ENCODE assay signal across 17 cellular contexts in genomic region chr7:13577566-13578145, GRCh38.
DNase-seq lines count a peak whose midpoint lies in the region; ATAC-seq and TF ChIP-seq lines count a peak whose summit lies in the region.
"Had no signal": no experiment of that assay in that cellular context is flagged by ENCODE, and none has a peak within 500 bp of the region (broad histone marks: within the 10 kb centered on the region; RNA-seq: fewer than 3 reads in every experiment).

No MANE protein-coding gene starts in this region.

- no peak for TF ChIP-seq RAD21 in IMR-90 (IDR thresholded peaks at IDR 0.05; ENCODE audit: low read length)

- no peak overlapping the region for H2AK5ac ChIP-seq in IMR-90 (ENCODE audit: low read depth, low read length)

- H4K5ac ChIP-seq in IMR-90 (ENCODE audit: low read depth, low read length): no peak overlapping the region

- H4K8ac ChIP-seq in IMR-90 (ENCODE audit: low read depth in 2 of 2, low read length in 2 of 2): no peak overlapping the region

- H3K56ac ChIP-seq in IMR-90 (ENCODE audit: extremely low read depth, insufficient read depth, low read length): no peak overlapping the region

- no peaks in the 10 kb centered on the region for H3K36me3 Mint-ChIP-seq in activated T-cell treated with anti-CD3 and anti-CD28 coated beads, Interleukin-2, amount 50 U/mL, for 24 hours (ENCODE audit: low read depth)

- no peak for TF ChIP-seq CTCF in IMR-90 (conservative IDR thresholded peaks at IDR 0.05; ENCODE audit: low read depth, low read length)
- TF ChIP-seq CTCF in brain microvascular endothelial cell (IDR thresholded peaks at IDR 0.05; ENCODE audit: low read depth, low read length, missing control alignments): no peak

- no peak overlapping the region for H3K14ac ChIP-seq in IMR-90 (replicated peaks; ENCODE audit: low read depth, low read length)

- H3K9me3 ChIP-seq in IMR-90 (ENCODE audit: control insufficient read depth, insufficient read depth, low read length) (no peaks in the 10 kb centered on the region), neuron (ENCODE audit: low read length) (no peaks in the 10 kb centered on the region)

- H2BK15ac ChIP-seq in IMR-90 (ENCODE audit: low read depth, low read length): no peak overlapping the region

- H3K9ac ChIP-seq in IMR-90 (ENCODE audit: low read depth, low read length): no peak overlapping the region

- no peaks in the 10 kb centered on the region for H4K20me1 ChIP-seq in IMR-90 (ENCODE audit: insufficient read depth, low read length)

- H3K4me3 Mint-ChIP-seq in activated T-cell treated with anti-CD3 and anti-CD28 coated beads, Interleukin-2, amount 50 U/mL, for 24 hours: no peak overlapping the region
- H3K4me3 Mint-ChIP-seq: B cell; CD4-positive, alpha-beta T cell had no signal

- dilution Hi-C loops in IMR-90 (cut with HindIII; ENCODE audit: low sequenced_read_pairs, unreplicated experiment): no loop called here

- H3K4ac ChIP-seq in IMR-90 (ENCODE audit: low read depth, low read length): no peak overlapping the region

- WGBS in IMR-90 (ENCODE audit: extremely low coverage in 2 of 2, insufficient read length in 1 of 2), 2 experiments: no CpG with 5 or more reads among the region's 3 CpGs

- intact Hi-C loops in IMR-90 (cut with micrococcal nuclease): no loop called here

- H3K27ac ChIP-seq in IMR-90 (ENCODE audit: insufficient read depth, low read length) (no peak overlapping the region), brain microvascular endothelial cell (no peak overlapping the region)

- H4K91ac ChIP-seq in IMR-90 (ENCODE audit: insufficient read depth, low read depth, low read length): no peak overlapping the region

- H3K4me1 ChIP-seq in IMR-90 (ENCODE audit: control insufficient read depth, insufficient read depth, low read length): no peaks in the 10 kb centered on the region
- H3K4me1 ChIP-seq in neuron (ENCODE audit: insufficient read depth, low read length): no peaks in the 10 kb centered on the region

- no peak overlapping the region for H3K27ac Mint-ChIP-seq in activated T-cell treated with anti-CD3 and anti-CD28 coated beads, Interleukin-2, amount 50 U/mL, for 24 hours
- H3K27ac Mint-ChIP-seq: B cell; CD4-positive, alpha-beta T cell had no signal

- H3K9me1 ChIP-seq in IMR-90 (ENCODE audit: insufficient read depth, low read length): no peaks in the 10 kb centered on the region

- no peak overlapping the region for H2BK120ac ChIP-seq in IMR-90 (ENCODE audit: low read depth, low read length)

- no TSS peak for BruUV-seq in IMR-90 (replicated peaks; lab: Mats Ljungman, UMichigan)

- H3K18ac ChIP-seq in IMR-90 (ENCODE audit: low read depth, low read length): no peak overlapping the region

- H2BK5ac ChIP-seq in IMR-90 (ENCODE audit: low read depth, low read length, poor library complexity, severe bottlenecking): no peak overlapping the region

- H3K27me3 Mint-ChIP-seq in activated T-cell treated with anti-CD3 and anti-CD28 coated beads, Interleukin-2, amount 50 U/mL, for 24 hours: no peaks in the 10 kb centered on the region
- H3K27me3 Mint-ChIP-seq: B cell; CD4-positive, alpha-beta T cell had no signal

- DNase-seq in ELR (ENCODE audit: low read depth) (peak; percentile 69), IMR-90 (peak; percentile 14), brain microvascular endothelial cell (peak; percentile 38), RPMI8226 (no peak), NCI-H2081 (lab: John Stamatoyannopoulos, UW) (no peak)
- DNase-seq in activated CD4-positive, alpha-beta T cell treated with anti-CD3 and anti-CD28 coated beads for 4 hours: no peak
- no peak for DNase-seq in activated T-cell treated with anti-CD3 and anti-CD28 coated beads, Interleukin-2, amount 50 U/mL, for 24 hours
- DNase-seq: 8988T; ACHN; C1 segment of cervical spinal cord; Calu3; CD4-positive, alpha-beta T cell; DMS 273 treated with DMSO at 0.1 percent for 48 hours; H7 had no signal

- H3K4me1 Mint-ChIP-seq in activated T-cell treated with anti-CD3 and anti-CD28 coated beads, Interleukin-2, amount 50 U/mL, for 24 hours (ENCODE audit: low read depth): no peaks in the 10 kb centered on the region
- H3K4me1 Mint-ChIP-seq: B cell had no signal

- H2AFZ ChIP-seq in IMR-90 (replicated peaks; ENCODE audit: low read length, poor library complexity) (no peak overlapping the region), neuron (ENCODE audit: low read depth, low read length) (peak overlapping the region; percentile 26)

- no peak for ATAC-seq in IMR-90 (ENCODE audit: low read depth)
- ATAC-seq: GM12878 had no signal

- H3K36me3 ChIP-seq in IMR-90 (ENCODE audit: control insufficient read depth, insufficient read depth, low read length): no peaks in the 10 kb centered on the region
- no peaks in the 10 kb centered on the region for H3K36me3 ChIP-seq in brain microvascular endothelial cell (replicated peaks)
- H3K36me3 ChIP-seq in neuron (ENCODE audit: insufficient read depth, low read length): no peaks in the 10 kb centered on the region

- no peaks in the 10 kb centered on the region for H3K79me1 ChIP-seq in IMR-90 (ENCODE audit: low read depth in 1 of 2, low read length in 2 of 2)

- H3K27me3 ChIP-seq in IMR-90 (ENCODE audit: control insufficient read depth, insufficient read depth, low read length) (no peaks in the 10 kb centered on the region), brain microvascular endothelial cell (replicated peaks) (no peaks in the 10 kb centered on the region), neuron (ENCODE audit: insufficient read depth, low read length) (no peaks in the 10 kb centered on the region)

- POLR2A ChIA-PET in IMR-90 (lab: Charles Lee; ENCODE audit: unreplicated experiment): no interaction called here

- no peaks in the 10 kb centered on the region for H3K9me3 Mint-ChIP-seq in activated T-cell treated with anti-CD3 and anti-CD28 coated beads, Interleukin-2, amount 50 U/mL, for 24 hours
- H3K9me3 Mint-ChIP-seq: CD4-positive, alpha-beta T cell had no signal

- TF ChIP-seq POLR2A in IMR-90 (IDR thresholded peaks at IDR 0.05; ENCODE audit: low read depth, low read length): no peak

- H3K4me3 ChIP-seq in IMR-90 (ENCODE audit: insufficient read depth, low read depth, low read length) (no peak overlapping the region), brain microvascular endothelial cell (ENCODE audit: low read depth, low read length) (no peak overlapping the region), neuron (ENCODE audit: low read length) (no peak overlapping the region)
- H3K4me3 ChIP-seq: GM12878 had no signal

- CTCF ChIA-PET in IMR-90 (lab: Yijun Ruan, JAX): interaction anchor here (0.8 to 1.7 kb wide), 2 partner anchors 11 to 35 kb away, joined by 3 read pairs; no protein-coding TSS in a partner anchor

- in situ Hi-C loops in IMR-90 (cut with MboI; ENCODE audit: low sequenced_read_pairs) (no loop called here), brain microvascular endothelial cell (cut with HindIII; ENCODE audit: low pct_ligation_motif_present, low sequenced_read_pairs) (no loop called here)

- no peak overlapping the region for H3K23ac ChIP-seq in IMR-90 (ENCODE audit: low read depth, low read length)

- no peak overlapping the region for H2AK9ac ChIP-seq in IMR-90 (replicated peaks; ENCODE audit: low read depth, low read length, poor library complexity)

- no peak overlapping the region for H2BK20ac ChIP-seq in IMR-90 (ENCODE audit: low read depth, low read length)

- H3K4me2 ChIP-seq in IMR-90 (ENCODE audit: low read depth, low read length): no peak overlapping the region

TF ChIP-seq in IMR-90, 13 proteins besides CTCF, POLR2A, EP300 and RAD21:
- no peak for TF ChIP-seq SMC3 (IDR thresholded peaks at IDR 0.05; ENCODE audit: low read depth, low read length)
- TF ChIP-seq ELK1 (IDR thresholded peaks at IDR 0.05; ENCODE audit: borderline replicate concordance, low read depth, low read length): no peak
- TF ChIP-seq RFX5 (IDR thresholded peaks at IDR 0.05; ENCODE audit: low read depth, low read length): no peak

Comparison
In these comparisons a context has a peak if more than half of its experiments do, and no peak if none do; other contexts are left out.
1. DNase-seq: peak in ELR (single experiment), IMR-90 (single experiment) and brain microvascular endothelial cell (single experiment); none in activated CD4-positive, alpha-beta T cell treated with anti-CD3 and anti-CD28 coated beads for 4 hours (0 of 2), RPMI8226 (single experiment), activated T-cell treated with anti-CD3 and anti-CD28 coated beads, Interleukin-2, amount 50 U/mL, for 24 hours (single experiment) and NCI-H2081 (0 of 2).